1 cellular context compared by ENCODE assay signal in genomic region chr16:23640959-23641765, GRCh38.
TF ChIP-seq lines count a peak whose summit lies in the region.

Gene DCTN5, plus strand, starts transcription at chr16:23641466. Its CDS starts 77 bp downstream, at chr16:23641543.
Gene PALB2, minus strand, starts transcription at chr16:23641310. Its CDS starts 153 bp downstream, at chr16:23641157.

TF ChIP-seq in HEK293, 187 proteins besides CTCF, POLR2A, EP300 and RAD21 (continued from another document and continues in another):
- TF ChIP-seq KLF17 (tag by site-specific recombination; IDR thresholded peaks at IDR 0.05) (peak; percentile 65; the same call in 1 of the 2 replicates), ZBTB7A (tag by site-specific recombination; IDR thresholded peaks at IDR 0.05; ENCODE audit: low read depth) (no peak), ZNF549 (tag by site-specific recombination; IDR thresholded peaks at IDR 0.05) (no peak), MEIS1 (CRISPR knock-in tag; IDR thresholded peaks at IDR 0.05; ENCODE audit: borderline replicate concordance) (no peak), ZNF645 (tag by site-specific recombination; IDR thresholded peaks at IDR 0.05) (no peak), TSHZ1 (tag by site-specific recombination; IDR thresholded peaks at IDR 0.05; ENCODE audit: borderline replicate concordance) (no peak), ZNF2 (tag by site-specific recombination; IDR thresholded peaks at IDR 0.05) (0 out of 2 replicates have a peak, but pooled peaks have one; percentile 12), ZNF670 (tag by site-specific recombination; IDR thresholded peaks at IDR 0.05; ENCODE audit: low read depth) (no peak), AEBP2 (tag by site-specific recombination; IDR thresholded peaks at IDR 0.05; ENCODE audit: borderline replicate concordance) (no peak), IKZF3 (tag by site-specific recombination; IDR thresholded peaks at IDR 0.05) (no peak), ZNF660 (tag by site-specific recombination; IDR thresholded peaks at IDR 0.05) (no peak; the same call in none of the 2 replicates), GLIS1 (tag by site-specific recombination; IDR thresholded peaks at IDR 0.05) (peak; percentile 49; the same call in 1 of the 2 replicates), ZFP37 (tag by site-specific recombination; IDR thresholded peaks at IDR 0.05) (no peak), GLI4 (tag by site-specific recombination; IDR thresholded peaks at IDR 0.05) (no peak), ZNF175 (tag by site-specific recombination; IDR thresholded peaks at IDR 0.05) (no peak), ZBTB1 (tag by site-specific recombination; IDR thresholded peaks at IDR 0.05) (no peak), ZNF530 (tag by site-specific recombination; IDR thresholded peaks at IDR 0.05; ENCODE audit: low read depth) (no peak), ZSCAN30 (tag by site-specific recombination; IDR thresholded peaks at IDR 0.05) (no peak; the same call in 1 of the 2 replicates), ZNF571 (tag by site-specific recombination; IDR thresholded peaks at IDR 0.05) (no peak), WT1 (tag by site-specific recombination; IDR thresholded peaks at IDR 0.05) (no peak), TRIM28 (IDR thresholded peaks at IDR 0.05; ENCODE audit: borderline replicate concordance, low read length) (0 out of 2 replicates have a peak, but pooled peaks have one; percentile 11), YY2 (tag by site-specific recombination; IDR thresholded peaks at IDR 0.05) (0 out of 2 replicates have a peak, but pooled peaks have one; percentile 45), ZNF510 (tag by site-specific recombination; IDR thresholded peaks at IDR 0.05; ENCODE audit: insufficient replicate concordance) (no peak), ZNF391 (tag by site-specific recombination; IDR thresholded peaks at IDR 0.05; ENCODE audit: borderline replicate concordance, low read depth) (no peak; the same call in 1 of the 2 replicates), ZNF423 (tag by site-specific recombination; IDR thresholded peaks at IDR 0.05) (no peak), ZNF37A (tag by site-specific recombination; IDR thresholded peaks at IDR 0.05) (no peak), ZNF585B (tag by site-specific recombination; IDR thresholded peaks at IDR 0.05) (no peak), TCF7L2 (IDR thresholded peaks at IDR 0.05; ENCODE audit: borderline replicate concordance, low read depth, low read length) (no peak), SCRT1 (tag by site-specific recombination; IDR thresholded peaks at IDR 0.05; ENCODE audit: borderline replicate concordance) (no peak), ZNF837 (tag by site-specific recombination; IDR thresholded peaks at IDR 0.05) (no peak), ZBTB21 (tag by site-specific recombination; IDR thresholded peaks at IDR 0.05) (peak; percentile 26), ZNF16 (tag by site-specific recombination; IDR thresholded peaks at IDR 0.05; ENCODE audit: low read depth) (no peak)
- TF ChIP-seq, protein P1, sequence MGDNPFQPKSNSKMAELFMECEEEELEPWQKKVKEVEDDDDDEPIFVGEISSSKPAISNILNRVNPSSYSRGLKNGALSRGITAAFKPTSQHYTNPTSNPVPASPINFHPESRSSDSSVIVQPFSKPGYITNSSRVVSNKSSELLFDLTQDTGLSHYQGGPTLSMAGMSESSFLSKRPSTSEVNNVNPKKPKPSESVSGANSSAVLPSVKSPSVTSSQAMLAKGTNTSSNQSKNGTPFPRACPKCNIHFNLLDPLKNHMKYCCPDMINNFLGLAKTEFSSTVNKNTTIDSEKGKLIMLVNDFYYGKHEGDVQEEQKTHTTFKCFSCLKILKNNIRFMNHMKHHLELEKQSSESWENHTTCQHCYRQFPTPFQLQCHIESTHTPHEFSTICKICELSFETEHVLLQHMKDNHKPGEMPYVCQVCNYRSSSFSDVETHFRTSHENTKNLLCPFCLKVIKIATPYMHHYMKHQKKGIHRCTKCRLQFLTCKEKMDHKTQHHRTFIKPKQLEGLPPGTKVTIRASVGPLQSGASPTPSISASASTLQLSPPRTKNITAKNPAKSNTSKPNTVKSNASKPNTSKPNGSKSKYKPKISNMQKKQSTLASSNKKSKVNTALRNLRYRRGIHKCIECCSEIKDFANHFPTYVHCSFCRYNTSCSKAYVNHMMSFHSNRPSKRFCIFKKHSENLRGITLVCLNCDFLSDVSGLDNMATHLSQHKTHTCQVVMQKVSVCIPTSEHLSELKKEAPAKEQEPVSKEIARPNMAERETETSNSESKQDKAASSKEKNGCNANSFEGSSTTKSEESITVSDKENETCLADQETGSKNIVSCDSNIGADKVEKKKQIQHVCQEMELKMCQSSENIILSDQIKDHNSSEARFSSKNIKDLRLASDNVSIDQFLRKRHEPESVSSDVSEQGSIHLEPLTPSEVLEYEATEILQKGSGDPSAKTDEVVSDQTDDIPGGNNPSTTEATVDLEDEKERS (tag by site-specific recombination; IDR thresholded peaks at IDR 0.05) = no peak
- TF ChIP-seq, protein P2, sequence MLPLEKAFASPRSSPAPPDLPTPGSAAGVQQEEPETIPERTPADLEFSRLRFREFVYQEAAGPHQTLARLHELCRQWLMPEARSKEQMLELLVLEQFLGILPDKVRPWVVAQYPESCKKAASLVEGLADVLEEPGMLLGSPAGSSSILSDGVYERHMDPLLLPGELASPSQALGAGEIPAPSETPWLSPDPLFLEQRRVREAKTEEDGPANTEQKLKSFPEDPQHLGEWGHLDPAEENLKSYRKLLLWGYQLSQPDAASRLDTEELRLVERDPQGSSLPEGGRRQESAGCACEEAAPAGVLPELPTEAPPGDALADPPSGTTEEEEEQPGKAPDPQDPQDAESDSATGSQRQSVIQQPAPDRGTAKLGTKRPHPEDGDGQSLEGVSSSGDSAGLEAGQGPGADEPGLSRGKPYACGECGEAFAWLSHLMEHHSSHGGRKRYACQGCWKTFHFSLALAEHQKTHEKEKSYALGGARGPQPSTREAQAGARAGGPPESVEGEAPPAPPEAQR (tag by site-specific recombination; IDR thresholded peaks at IDR 0.05) = no peak
- TF ChIP-seq, protein P3, sequence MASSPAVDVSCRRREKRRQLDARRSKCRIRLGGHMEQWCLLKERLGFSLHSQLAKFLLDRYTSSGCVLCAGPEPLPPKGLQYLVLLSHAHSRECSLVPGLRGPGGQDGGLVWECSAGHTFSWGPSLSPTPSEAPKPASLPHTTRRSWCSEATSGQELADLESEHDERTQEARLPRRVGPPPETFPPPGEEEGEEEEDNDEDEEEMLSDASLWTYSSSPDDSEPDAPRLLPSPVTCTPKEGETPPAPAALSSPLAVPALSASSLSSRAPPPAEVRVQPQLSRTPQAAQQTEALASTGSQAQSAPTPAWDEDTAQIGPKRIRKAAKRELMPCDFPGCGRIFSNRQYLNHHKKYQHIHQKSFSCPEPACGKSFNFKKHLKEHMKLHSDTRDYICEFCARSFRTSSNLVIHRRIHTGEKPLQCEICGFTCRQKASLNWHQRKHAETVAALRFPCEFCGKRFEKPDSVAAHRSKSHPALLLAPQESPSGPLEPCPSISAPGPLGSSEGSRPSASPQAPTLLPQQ (tag by site-specific recombination; IDR thresholded peaks at IDR 0.05) = no peak
- TF ChIP-seq, protein P4, sequence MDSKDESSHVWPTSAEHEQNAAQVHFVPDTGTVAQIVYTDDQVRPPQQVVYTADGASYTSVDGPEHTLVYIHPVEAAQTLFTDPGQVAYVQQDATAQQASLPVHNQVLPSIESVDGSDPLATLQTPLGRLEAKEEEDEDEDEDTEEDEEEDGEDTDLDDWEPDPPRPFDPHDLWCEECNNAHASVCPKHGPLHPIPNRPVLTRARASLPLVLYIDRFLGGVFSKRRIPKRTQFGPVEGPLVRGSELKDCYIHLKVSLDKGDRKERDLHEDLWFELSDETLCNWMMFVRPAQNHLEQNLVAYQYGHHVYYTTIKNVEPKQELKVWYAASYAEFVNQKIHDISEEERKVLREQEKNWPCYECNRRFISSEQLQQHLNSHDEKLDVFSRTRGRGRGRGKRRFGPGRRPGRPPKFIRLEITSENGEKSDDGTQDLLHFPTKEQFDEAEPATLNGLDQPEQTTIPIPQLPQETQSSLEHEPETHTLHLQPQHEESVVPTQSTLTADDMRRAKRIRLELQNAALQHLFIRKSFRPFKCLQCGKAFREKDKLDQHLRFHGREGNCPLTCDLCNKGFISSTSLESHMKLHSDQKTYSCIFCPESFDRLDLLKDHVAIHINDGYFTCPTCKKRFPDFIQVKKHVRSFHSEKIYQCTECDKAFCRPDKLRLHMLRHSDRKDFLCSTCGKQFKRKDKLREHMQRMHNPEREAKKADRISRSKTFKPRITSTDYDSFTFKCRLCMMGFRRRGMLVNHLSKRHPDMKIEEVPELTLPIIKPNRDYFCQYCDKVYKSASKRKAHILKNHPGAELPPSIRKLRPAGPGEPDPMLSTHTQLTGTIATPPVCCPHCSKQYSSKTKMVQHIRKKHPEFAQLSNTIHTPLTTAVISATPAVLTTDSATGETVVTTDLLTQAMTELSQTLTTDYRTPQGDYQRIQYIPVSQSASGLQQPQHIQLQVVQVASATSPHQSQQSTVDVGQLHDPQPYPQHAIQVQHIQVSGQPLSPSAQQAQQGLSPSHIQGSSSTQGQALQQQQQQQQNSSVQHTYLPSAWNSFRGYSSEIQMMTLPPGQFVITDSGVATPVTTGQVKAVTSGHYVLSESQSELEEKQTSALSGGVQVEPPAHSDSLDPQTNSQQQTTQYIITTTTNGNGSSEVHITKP (tag by site-specific recombination; IDR thresholded peaks at IDR 0.05) = no peak
- TF ChIP-seq, protein P5, sequence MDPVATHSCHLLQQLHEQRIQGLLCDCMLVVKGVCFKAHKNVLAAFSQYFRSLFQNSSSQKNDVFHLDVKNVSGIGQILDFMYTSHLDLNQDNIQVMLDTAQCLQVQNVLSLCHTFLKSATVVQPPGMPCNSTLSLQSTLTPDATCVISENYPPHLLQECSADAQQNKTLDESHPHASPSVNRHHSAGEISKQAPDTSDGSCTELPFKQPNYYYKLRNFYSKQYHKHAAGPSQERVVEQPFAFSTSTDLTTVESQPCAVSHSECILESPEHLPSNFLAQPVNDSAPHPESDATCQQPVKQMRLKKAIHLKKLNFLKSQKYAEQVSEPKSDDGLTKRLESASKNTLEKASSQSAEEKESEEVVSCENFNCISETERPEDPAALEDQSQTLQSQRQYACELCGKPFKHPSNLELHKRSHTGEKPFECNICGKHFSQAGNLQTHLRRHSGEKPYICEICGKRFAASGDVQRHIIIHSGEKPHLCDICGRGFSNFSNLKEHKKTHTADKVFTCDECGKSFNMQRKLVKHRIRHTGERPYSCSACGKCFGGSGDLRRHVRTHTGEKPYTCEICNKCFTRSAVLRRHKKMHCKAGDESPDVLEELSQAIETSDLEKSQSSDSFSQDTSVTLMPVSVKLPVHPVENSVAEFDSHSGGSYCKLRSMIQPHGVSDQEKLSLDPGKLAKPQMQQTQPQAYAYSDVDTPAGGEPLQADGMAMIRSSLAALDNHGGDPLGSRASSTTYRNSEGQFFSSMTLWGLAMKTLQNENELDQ (tag by site-specific recombination; IDR thresholded peaks at IDR 0.05; ENCODE audit: low read depth) = no peak
- TF ChIP-seq, protein P6, sequence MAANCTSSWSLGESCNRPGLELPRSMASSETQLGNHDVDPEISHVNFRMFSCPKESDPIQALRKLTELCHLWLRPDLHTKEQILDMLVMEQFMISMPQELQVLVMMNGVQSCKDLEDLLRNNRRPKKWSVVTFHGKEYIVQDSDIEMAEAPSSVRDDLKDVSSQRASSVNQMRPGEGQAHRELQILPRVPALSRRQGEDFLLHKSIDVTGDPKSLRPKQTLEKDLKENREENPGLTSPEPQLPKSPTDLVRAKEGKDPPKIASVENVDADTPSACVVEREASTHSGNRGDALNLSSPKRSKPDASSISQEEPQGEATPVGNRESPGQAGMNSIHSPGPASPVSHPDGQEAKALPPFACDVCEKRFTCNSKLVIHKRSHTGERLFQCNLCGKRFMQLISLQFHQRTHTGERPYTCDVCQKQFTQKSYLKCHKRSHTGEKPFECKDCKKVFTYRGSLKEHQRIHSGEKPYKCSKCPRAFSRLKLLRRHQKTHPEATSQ (tag by site-specific recombination; IDR thresholded peaks at IDR 0.05) = no peak
